In the genomic region with DNA sequence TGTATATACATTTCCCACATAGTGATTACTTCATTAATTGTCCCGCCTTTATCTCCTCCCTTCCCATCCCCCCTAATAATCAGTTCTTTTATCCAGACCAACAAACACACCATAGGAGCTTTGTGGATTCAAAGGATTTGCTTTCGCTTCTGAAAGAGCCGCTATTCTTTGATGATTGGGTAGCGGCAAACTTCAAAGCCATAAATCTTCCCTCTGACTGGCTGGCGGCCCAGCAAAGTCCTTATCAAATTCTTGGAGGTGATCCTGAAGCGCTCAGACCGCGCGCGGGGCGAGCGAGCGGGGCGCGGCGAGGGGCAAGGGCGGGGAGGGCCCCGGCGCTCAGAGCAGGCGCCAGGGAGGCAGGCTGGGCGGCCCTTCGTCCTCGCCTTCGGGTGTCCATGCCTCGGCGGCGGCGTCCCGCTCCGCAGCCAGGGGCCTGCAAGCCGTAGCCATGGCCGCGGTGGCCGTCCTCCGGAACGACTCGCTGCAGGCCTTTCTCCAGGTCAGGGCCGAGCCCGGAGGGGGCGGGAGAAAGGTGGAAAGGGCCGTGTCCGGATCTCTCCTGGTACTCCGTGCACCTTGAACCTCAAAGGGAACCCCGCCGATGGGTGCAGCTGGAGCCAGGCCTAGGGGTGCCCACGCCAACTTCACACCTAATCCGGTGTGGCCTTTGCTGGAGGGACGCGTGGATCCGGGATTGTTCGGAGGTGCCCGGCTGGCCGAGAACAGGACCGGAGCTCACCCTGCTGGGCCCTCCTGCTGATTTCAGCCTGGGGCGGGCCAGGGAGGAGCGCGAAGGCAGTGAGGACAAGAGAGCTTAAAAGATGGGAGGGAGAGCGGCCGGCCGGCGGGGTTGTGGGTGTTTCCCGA, we compare ENCODE assay signal across 9 cellular contexts. TPM values are rescaled to one million over a fixed set of nuclear protein-coding genes. Genes with fewer than 3 reads are reported as not detected.
DNase-seq lines count a peak whose midpoint lies in the region; ATAC-seq and FAIRE-seq lines count a peak whose summit lies in the region.
"Had no signal": no experiment of that assay in that cellular context is flagged by ENCODE, and none has a peak within 500 bp of the region (broad histone marks: within the 10 kb centered on the region; RNA-seq: fewer than 3 reads in every experiment).

SP5 (plus strand) TSS at position 276 of the 870 bp plus-strand sequence; CDS start at position 452, 176 bp downstream.

- H3K36me3 ChIP-seq in neuronal stem cell (replicated peaks in 1 of 2; ENCODE audit: control insufficient read depth in 2 of 2, insufficient read depth in 2 of 2, low read length in 2 of 2): no peaks in the 10 kb centered on the region

- H3K36me3 Mint-ChIP-seq in activated T-helper 1 cell treated with anti-CD3 and anti-CD28 coated beads, Interleukin-12 subunit alpha, Interleukin-12 subunit beta, Interleukin-2, Interleukin-4 antibody, amounts not matched to agents 30 ng/mL and 10 ng/mL and 1 ng/mL, durations not matched to agents 14 hours and 24 hours and 36 hours (ENCODE audit: low read depth): peaks cover 6% of the 10 kb centered on the region

- ATAC-seq in GM21526 (IDR thresholded peaks at IDR 0.05; ENCODE audit: low FRiP score, unreplicated experiment): no peak

- H3K18ac ChIP-seq in neuronal stem cell (ENCODE audit: low read length): peak within 1 kb of the TSS; percentile 91

- intact Hi-C loops in activated T-helper 1 cell treated with anti-CD3 and anti-CD28 coated beads, Interleukin-12 subunit alpha, Interleukin-12 subunit beta, Interleukin-2, Interleukin-4 antibody, amounts not matched to agents 30 ng/mL and 10 ng/mL and 1 ng/mL, durations not matched to agents 14 hours and 24 hours and 36 hours (cut with micrococcal nuclease): loop anchor here (1.0 to 10.0 kb wide), 3 partner anchors 100 to 1387 kb away; partner anchors contain the start of gene DLX2

- peaks cover 2 to 23% of the 10 kb centered on the region in 2 donors for H3K4me1 ChIP-seq in neuronal stem cell (ENCODE audit: control insufficient read depth in 2 of 2, insufficient read depth in 1 of 2, low read depth in 1 of 2, low read length in 2 of 2)

- H3K4me2 ChIP-seq in neuronal stem cell (ENCODE audit: insufficient read depth, low read length, poor library complexity, severe bottlenecking): peak within 1 kb of the TSS; percentile 75

- H2AFZ ChIP-seq in neuronal stem cell (ENCODE audit: low read length): peak within 1 kb of the TSS; percentile 77

- H3K27ac Mint-ChIP-seq in activated T-helper 1 cell treated with anti-CD3 and anti-CD28 coated beads, Interleukin-12 subunit alpha, Interleukin-12 subunit beta, Interleukin-2, Interleukin-4 antibody, amounts not matched to agents 30 ng/mL and 10 ng/mL and 1 ng/mL, durations not matched to agents 14 hours and 24 hours and 36 hours: peak within 1 kb of the TSS; percentile 61

- peak within 1 kb of the TSS; percentile 78 for H3K4me3 Mint-ChIP-seq in activated T-helper 1 cell treated with anti-CD3 and anti-CD28 coated beads, Interleukin-12 subunit alpha, Interleukin-12 subunit beta, Interleukin-2, Interleukin-4 antibody, amounts not matched to agents 30 ng/mL and 10 ng/mL and 1 ng/mL, durations not matched to agents 14 hours and 24 hours and 36 hours

- WGBS in neuronal stem cell (ENCODE audit: extremely low coverage in 2 of 2, insufficient read length in 2 of 2, insufficient replicate concordance in 1 of 2), 2 donors: no CpG with 5 or more reads among the region's 62 CpGs

- H3K23ac ChIP-seq in neuronal stem cell (ENCODE audit: low read depth, low read length, poor library complexity): peak within 1 kb of the TSS; percentile 65

- no peak within 1 kb of the TSS for H2BK120ac ChIP-seq in neuronal stem cell (ENCODE audit: low read depth, low read length)

- H3K27me3 Mint-ChIP-seq in activated T-helper 1 cell treated with anti-CD3 and anti-CD28 coated beads, Interleukin-12 subunit alpha, Interleukin-12 subunit beta, Interleukin-2, Interleukin-4 antibody, amounts not matched to agents 30 ng/mL and 10 ng/mL and 1 ng/mL, durations not matched to agents 14 hours and 24 hours and 36 hours (ENCODE audit: insufficient read depth): peaks cover 68% of the 10 kb centered on the region

- H4K91ac ChIP-seq in neuronal stem cell (ENCODE audit: low read depth, low read length, poor library complexity): no peak within 1 kb of the TSS

- DNase-seq in SIG-M5 treated with dmso at 0.1 percent for 504 hours (lab: John Stamatoyannopoulos, UW; ENCODE audit: unreplicated experiment) (peak; percentile 16), SIG-M5 (lab: John Stamatoyannopoulos, UW) (no peak), NCI-H2227 treated with DMSO at 0.1 percent for 48 hours (lab: John Stamatoyannopoulos, UW) (peak; percentile 87), frontal cortex (ENCODE audit: low spot score in 2 of 2) (peak; percentile 40 to 53), neuronal stem cell (ENCODE audit: low spot score) (peak; percentile 84), medulla oblongata (ENCODE audit: extremely low spot score) (no peak)
- peak; percentile 13 for DNase-seq in activated T-helper 1 cell treated with anti-CD3 and anti-CD28 coated beads, Interleukin-12 subunit alpha, Interleukin-12 subunit beta, Interleukin-2, Interleukin-4 antibody, amounts not matched to agents 30 ng/mL and 10 ng/mL and 1 ng/mL, durations not matched to agents 14 hours and 24 hours and 36 hours (ENCODE audit: low spot score)

- H2BK15ac ChIP-seq in neuronal stem cell (ENCODE audit: low read length): peak within 1 kb of the TSS; percentile 58

- peaks cover 60 to 99% (median 82%) of the 10 kb centered on the region in 3 experiments for H3K27me3 ChIP-seq in neuronal stem cell (ENCODE audit: control insufficient read depth in 3 of 3, insufficient read depth in 3 of 3, low read depth in 1 of 3, low read length in 3 of 3)

- peaks cover 0 to 2% of the 10 kb centered on the region in 2 donors for H3K9me3 ChIP-seq in neuronal stem cell (replicated peaks in 1 of 2; ENCODE audit: control insufficient read depth in 2 of 2, insufficient read depth in 1 of 2, low read depth in 1 of 2, low read length in 2 of 2)

- no peaks in the 10 kb centered on the region for H3K9me3 Mint-ChIP-seq in activated T-helper 1 cell treated with anti-CD3 and anti-CD28 coated beads, Interleukin-12 subunit alpha, Interleukin-12 subunit beta, Interleukin-2, Interleukin-4 antibody, amounts not matched to agents 30 ng/mL and 10 ng/mL and 1 ng/mL, durations not matched to agents 14 hours and 24 hours and 36 hours

- no peak within 1 kb of the TSS for H3K27ac ChIP-seq in neuronal stem cell (replicated peaks; ENCODE audit: low read length)

- peak within 1 kb of the TSS; percentile 13 for H2BK5ac ChIP-seq in neuronal stem cell (ENCODE audit: low read length)

- no peak for FAIRE-seq in frontal cortex (lab: Jason Lieb, UNC)
- FAIRE-seq: G401.6 had no signal

- H3K14ac ChIP-seq in neuronal stem cell (ENCODE audit: low read length): no peak within 1 kb of the TSS

- H2AK5ac ChIP-seq in neuronal stem cell (ENCODE audit: low read depth, low read length): peak within 1 kb of the TSS; percentile 63

- H2BK12ac ChIP-seq in neuronal stem cell (ENCODE audit: low read length): peak within 1 kb of the TSS; percentile 22

- no peak within 1 kb of the TSS for H3K4ac ChIP-seq in neuronal stem cell (ENCODE audit: low read length)

- H3K4me3 ChIP-seq in neuronal stem cell (ENCODE audit: low read length in 2 of 2): peak within 1 kb of the TSS in 1 of 2 donors; percentile 62

- peak within 1 kb of the TSS; percentile 81 for H3K9ac ChIP-seq in neuronal stem cell (ENCODE audit: low read depth, low read length, poor library complexity)

- H3K4me1 Mint-ChIP-seq in activated T-helper 1 cell treated with anti-CD3 and anti-CD28 coated beads, Interleukin-12 subunit alpha, Interleukin-12 subunit beta, Interleukin-2, Interleukin-4 antibody, amounts not matched to agents 30 ng/mL and 10 ng/mL and 1 ng/mL, durations not matched to agents 14 hours and 24 hours and 36 hours (ENCODE audit: low read depth): peaks cover 31% of the 10 kb centered on the region

- H4K8ac ChIP-seq in neuronal stem cell (ENCODE audit: low read depth, low read length): peak within 1 kb of the TSS; percentile 86

- H3K79me1 ChIP-seq in neuronal stem cell (ENCODE audit: low read depth, low read length): peaks cover 3% of the 10 kb centered on the region

RNA-seq across cellular contexts. Expression of gene SP5, which starts in this region (rescaled TPM):
- total RNA-seq in activated T-helper 1 cell treated with anti-CD3 and anti-CD28 coated beads, Interleukin-12 subunit alpha, Interleukin-12 subunit beta, Interleukin-2, Interleukin-4 antibody, amounts not matched to agents 30 ng/mL and 10 ng/mL and 1 ng/mL, durations not matched to agents 14 hours and 24 hours and 36 hours: not detected in 2 replicates
- 0.82 TPM for total RNA-seq in frontal cortex
- polyA plus RNA-seq in neuronal stem cell (2013, experiment 1 of 2): 0.04 TPM
- 0.06 TPM for polyA plus RNA-seq in neuronal stem cell (2013, experiment 2 of 2)

Comparison
In these comparisons a context has a peak if more than half of its experiments do, and no peak if none do; other contexts are left out.
1. DNase-seq: peak in SIG-M5 treated with dmso at 0.1 percent for 504 hours (single experiment), NCI-H2227 treated with DMSO at 0.1 percent for 48 hours (single experiment) and neuronal stem cell (single experiment); none in SIG-M5 (single experiment) and medulla oblongata (single experiment).
2. Peak in DNase-seq in activated T-helper 1 cell treated with anti-CD3 and anti-CD28 coated beads, Interleukin-12 subunit alpha, Interleukin-12 subunit beta, Interleukin-2, Interleukin-4 antibody, amounts not matched to agents 30 ng/mL and 10 ng/mL and 1 ng/mL, durations not matched to agents 14 hours and 24 hours and 36 hours; RNA of the gene not detected or under 1 TPM.
3. Peak in DNase-seq in frontal cortex; RNA of the gene not detected or under 1 TPM.